1 cellular context compared by ENCODE assay signal in genomic region chr1:198780376-198780775, GRCh38.
TF ChIP-seq lines count a peak whose summit lies in the region.

No MANE protein-coding gene starts in this region.

TF ChIP-seq in IMR-90, 13 proteins besides CTCF, POLR2A, EP300 and RAD21 (continued from another document):
- TF ChIP-seq RCOR1 (IDR thresholded peaks at IDR 0.05; ENCODE audit: insufficient replicate concordance, low read length) (no peak), SMC3 (IDR thresholded peaks at IDR 0.05; ENCODE audit: low read depth, low read length) (no peak), CHD1 (IDR thresholded peaks at IDR 0.05; ENCODE audit: low read depth, low read length) (no peak), BHLHE40 (IDR thresholded peaks at IDR 0.05; ENCODE audit: low read depth, low read length) (no peak), USF2 (IDR thresholded peaks at IDR 0.05; ENCODE audit: low read depth, low read length) (no peak), FOS (IDR thresholded peaks at IDR 0.05; ENCODE audit: low read depth, low read length) (no peak), MAFK (IDR thresholded peaks at IDR 0.05; ENCODE audit: low read depth, low read length) (0 out of 2 replicates have a peak, but pooled peaks have one; percentile 16)
